8 cellular contexts compared by ENCODE assay signal in genomic region chrX:19514791-19515614, GRCh38. TPM values are rescaled to one million over a fixed set of nuclear protein-coding genes. Genes with fewer than 3 reads are reported as not detected.
A peak's percentile ranks its signal among the peaks of the same experiment; 100 is the strongest.
DNase-seq lines count a peak whose midpoint lies in the region; ATAC-seq lines count a peak whose summit lies in the region.

MAP3K15 (minus strand) TSS chrX:19515508; CDS start chrX:19515261, 247 bp downstream.

- intact Hi-C loops in left ventricle myocardium superior (cut with micrococcal nuclease): no loop called here

- peak within 1 kb of the TSS in 4 of 7 experiments; percentile 13 to 27 (median 24) for H3K4me3 ChIP-seq in skin epidermis

- H3K27me3 Mint-ChIP-seq in IgD-negative memory B cell: peaks cover 8% of the 10 kb centered on the region
- H3K27me3 Mint-ChIP-seq in activated CD8-positive, alpha-beta memory T cell treated with anti-CD3 and anti-CD28 coated beads, Interleukin-2, amount 10 ng/mL, durations not matched to agents 7 days and 5 days: peaks cover 38% of the 10 kb centered on the region

- DNase-seq in NCI-H1092 treated with DMSO at 0.1 percent for 48 hours (lab: John Stamatoyannopoulos, UW) (peak; percentile 12), NCI-H1092 (lab: John Stamatoyannopoulos, UW) (no peak), left ventricle myocardium superior (peak; percentile 40), mucosa of gallbladder (ENCODE audit: low spot score) (no peak)
- no peak for DNase-seq in activated CD8-positive, alpha-beta memory T cell treated with anti-CD3 and anti-CD28 coated beads, Interleukin-2, amount 10 ng/mL, durations not matched to agents 7 days and 5 days
- DNase-seq in effector CD8-positive, alpha-beta T cell (lab: John Stamatoyannopoulos, UW): no peak

- ATAC-seq in activated CD8-positive, alpha-beta memory T cell treated with anti-CD3 and anti-CD28 coated beads, Interleukin-2, amount 10 ng/mL, durations not matched to agents 7 days and 5 days: peak; percentile 84
- ATAC-seq in left ventricle myocardium superior: peak; percentile 31

- peak within 1 kb of the TSS in 3 of 4 donors; percentile 66 to 85 (median 79) for H3K4me3 Mint-ChIP-seq in IgD-negative memory B cell
- H3K4me3 Mint-ChIP-seq in activated CD8-positive, alpha-beta memory T cell treated with anti-CD3 and anti-CD28 coated beads, Interleukin-2, amount 10 ng/mL, durations not matched to agents 7 days and 5 days: peak within 1 kb of the TSS; percentile 22

- no peaks in the 10 kb centered on the region for H3K36me3 Mint-ChIP-seq in IgD-negative memory B cell
- no peaks in the 10 kb centered on the region for H3K36me3 Mint-ChIP-seq in activated CD8-positive, alpha-beta memory T cell treated with anti-CD3 and anti-CD28 coated beads, Interleukin-2, amount 10 ng/mL, durations not matched to agents 7 days and 5 days

- H3K9me3 Mint-ChIP-seq in IgD-negative memory B cell: peaks cover 4 to 6% (median 5%) of the 10 kb centered on the region in 3 donors
- no peaks in the 10 kb centered on the region for H3K9me3 Mint-ChIP-seq in activated CD8-positive, alpha-beta memory T cell treated with anti-CD3 and anti-CD28 coated beads, Interleukin-2, amount 10 ng/mL, durations not matched to agents 7 days and 5 days (ENCODE audit: low read depth)

- H3K27ac Mint-ChIP-seq in IgD-negative memory B cell: no peak within 1 kb of the TSS
- H3K27ac Mint-ChIP-seq in activated CD8-positive, alpha-beta memory T cell treated with anti-CD3 and anti-CD28 coated beads, Interleukin-2, amount 10 ng/mL, durations not matched to agents 7 days and 5 days: no peak within 1 kb of the TSS

- H3K27ac ChIP-seq in skin epidermis: no peak within 1 kb of the TSS

- CTCF ChIA-PET in activated CD8-positive, alpha-beta memory T cell treated with anti-CD3 and anti-CD28 coated beads, Interleukin-2, amount 10 ng/mL, durations not matched to agents 7 days and 5 days (lab: Charles Lee): interaction anchor here (1.2 kb wide), 1 partner anchor 15 kb away, joined by 3 read pairs; no protein-coding TSS in a partner anchor

- H3K4me1 Mint-ChIP-seq in IgD-negative memory B cell: peaks cover 0 to 2% (median 0%) of the 10 kb centered on the region in 3 donors
- H3K4me1 Mint-ChIP-seq in activated CD8-positive, alpha-beta memory T cell treated with anti-CD3 and anti-CD28 coated beads, Interleukin-2, amount 10 ng/mL, durations not matched to agents 7 days and 5 days: peaks cover 2% of the 10 kb centered on the region

RNA-seq across cellular contexts. Expression of gene MAP3K15, which starts in this region (rescaled TPM):
- not detected for polyA plus RNA-seq in IgD-negative memory B cell
- under 1 TPM; 0.21 to 0.38 TPM for total RNA-seq in activated CD8-positive, alpha-beta memory T cell treated with anti-CD3 and anti-CD28 coated beads, Interleukin-2, amount 10 ng/mL, durations not matched to agents 7 days and 5 days
- not detected for total RNA-seq in left ventricle myocardium superior
- total RNA-seq in mucosa of gallbladder: 0.12 TPM

Comparison
In these comparisons a context has a peak if more than half of its experiments do, and no peak if none do; other contexts are left out.
1. Peak in ATAC-seq in activated CD8-positive, alpha-beta memory T cell treated with anti-CD3 and anti-CD28 coated beads, Interleukin-2, amount 10 ng/mL, durations not matched to agents 7 days and 5 days; RNA of the gene not detected or under 1 TPM.
2. Peak in DNase-seq and ATAC-seq in left ventricle myocardium superior; RNA of the gene not detected or under 1 TPM.